ENCODE assay signal across 13 cellular contexts in genomic region chrX:150032742-150033141, GRCh38.
A peak's percentile ranks its signal among the peaks of the same experiment; 100 is the strongest.
DNase-seq lines count a peak whose midpoint lies in the region; ATAC-seq, FAIRE-seq and TF ChIP-seq lines count a peak whose summit lies in the region.
"Had no signal": no experiment of that assay in that cellular context is flagged by ENCODE, and none has a peak within 500 bp of the region (broad histone marks: within the 10 kb centered on the region; RNA-seq: fewer than 3 reads in every experiment).

No MANE protein-coding gene starts in this region.

- H3K4me3 Mint-ChIP-seq in astrocyte (ENCODE audit: unreplicated experiment), result no peak overlapping the region

- no peaks in the 10 kb centered on the region for H3K36me3 Mint-ChIP-seq in astrocyte (ENCODE audit: low read depth, unreplicated experiment)

- H3K27ac ChIP-seq in astrocyte (ENCODE audit: low read depth, low read length), result no peak overlapping the region
- no peak overlapping the region for H3K27ac ChIP-seq in lower lobe of right lung
- H3K27ac ChIP-seq: HL-60, right atrium auricular region had no signal

- DNase-seq in DMS53 treated with DMSO at 0.1 percent for 48 hours (lab: John Stamatoyannopoulos, UW; ENCODE audit: unreplicated experiment), result peak; percentile 61
- peak; percentile 90 for DNase-seq in HT-29 (ENCODE audit: low spot score)
- peak; percentile 44 for DNase-seq in astrocyte (ENCODE audit: low read depth)
- DNase-seq in lower lobe of right lung, result no peak
- DNase-seq in T-helper 2 cell, result no peak
- no peak for DNase-seq in omental fat pad (ENCODE audit: low spot score)
- DNase-seq in amygdala (lab: John Stamatoyannopoulos, UW), result no peak
- DNase-seq in ACHN, result no peak
- DNase-seq: NCI-H2171 treated with DMSO at 0.1 percent for 48 hours, T-helper 1 cell had no signal

- no peaks in the 10 kb centered on the region for H3K79me2 ChIP-seq in astrocyte (ENCODE audit: insufficient read depth, low read length)

- in situ Hi-C loops in ACHN (cut with HindIII; ENCODE audit: low pct_ligation_motif_present, low pct_unique_long_range_greater_than_20kb, low sequenced_read_pairs), result no loop called here

- H3K4me2 ChIP-seq in astrocyte (ENCODE audit: low read length), result peak overlapping the region; percentile 33

- intact Hi-C loops in lower lobe of right lung (cut with DNase I), result no loop called here

- H3K4me3 ChIP-seq in astrocyte (ENCODE audit: insufficient read depth, low read depth, low read length) (no peak overlapping the region), lower lobe of right lung (no peak overlapping the region)
- H3K4me3 ChIP-seq: right atrium auricular region had no signal

- H3K27me3 Mint-ChIP-seq in astrocyte (ENCODE audit: low read depth, unreplicated experiment), result no peaks in the 10 kb centered on the region

- FAIRE-seq in astrocyte (lab: Jason Lieb, UNC), result no peak
- FAIRE-seq: G401.6 had no signal

- H3K9me3 ChIP-seq in astrocyte (ENCODE audit: insufficient read depth, low read depth, low read length), result no peaks in the 10 kb centered on the region
- no peaks in the 10 kb centered on the region for H3K9me3 ChIP-seq in lower lobe of right lung

- H3K9ac ChIP-seq in astrocyte (ENCODE audit: low read length), result no peak overlapping the region

- ATAC-seq in lower lobe of right lung (peak; percentile 48 to 58), omental fat pad (ENCODE audit: low FRiP score) (no peak)

- no peak for TF ChIP-seq CTCF in astrocyte (IDR thresholded peaks at IDR 0.05; ENCODE audit: insufficient read depth, low read depth, low read length)
- no peak for TF ChIP-seq CTCF in lower lobe of right lung (IDR thresholded peaks at IDR 0.05)
- no peak for TF ChIP-seq CTCF in omental fat pad (IDR thresholded peaks at IDR 0.05)

- peak overlapping the region; percentile 24 for H3K27ac Mint-ChIP-seq in astrocyte (ENCODE audit: unreplicated experiment)

- H4K20me1 ChIP-seq in astrocyte (ENCODE audit: insufficient read depth, low read length), result no peaks in the 10 kb centered on the region

- peaks cover 22% of the 10 kb centered on the region for H3K4me1 Mint-ChIP-seq in astrocyte (ENCODE audit: low read depth, unreplicated experiment)

- H2AFZ ChIP-seq in astrocyte (ENCODE audit: low read depth, low read length), result no peak overlapping the region

- H3K9me3 Mint-ChIP-seq in astrocyte (ENCODE audit: unreplicated experiment), result no peaks in the 10 kb centered on the region

- no peaks in the 10 kb centered on the region for H3K36me3 ChIP-seq in astrocyte (ENCODE audit: insufficient read depth, low read length)
- H3K36me3 ChIP-seq in lower lobe of right lung, result no peaks in the 10 kb centered on the region
- H3K36me3 ChIP-seq: right atrium auricular region had no signal

- peaks cover 12% of the 10 kb centered on the region for H3K4me1 ChIP-seq in astrocyte (ENCODE audit: insufficient read depth, low read length)
- H3K4me1 ChIP-seq in lower lobe of right lung, result no peaks in the 10 kb centered on the region

- H3K27me3 ChIP-seq in astrocyte (ENCODE audit: insufficient read depth, low read length) (no peaks in the 10 kb centered on the region), lower lobe of right lung (ENCODE audit: low read depth) (no peaks in the 10 kb centered on the region)
- H3K27me3 ChIP-seq: right atrium auricular region had no signal

Comparison
In these comparisons a context has a peak if more than half of its experiments do, and no peak if none do; other contexts are left out.
1. DNase-seq: peak in DMS53 treated with DMSO at 0.1 percent for 48 hours (single experiment), HT-29 (single experiment) and astrocyte (single experiment); none in lower lobe of right lung (single experiment), T-helper 2 cell (0 of 5), omental fat pad (single experiment), amygdala (0 of 56) and ACHN (single experiment).